In the genomic region with DNA sequence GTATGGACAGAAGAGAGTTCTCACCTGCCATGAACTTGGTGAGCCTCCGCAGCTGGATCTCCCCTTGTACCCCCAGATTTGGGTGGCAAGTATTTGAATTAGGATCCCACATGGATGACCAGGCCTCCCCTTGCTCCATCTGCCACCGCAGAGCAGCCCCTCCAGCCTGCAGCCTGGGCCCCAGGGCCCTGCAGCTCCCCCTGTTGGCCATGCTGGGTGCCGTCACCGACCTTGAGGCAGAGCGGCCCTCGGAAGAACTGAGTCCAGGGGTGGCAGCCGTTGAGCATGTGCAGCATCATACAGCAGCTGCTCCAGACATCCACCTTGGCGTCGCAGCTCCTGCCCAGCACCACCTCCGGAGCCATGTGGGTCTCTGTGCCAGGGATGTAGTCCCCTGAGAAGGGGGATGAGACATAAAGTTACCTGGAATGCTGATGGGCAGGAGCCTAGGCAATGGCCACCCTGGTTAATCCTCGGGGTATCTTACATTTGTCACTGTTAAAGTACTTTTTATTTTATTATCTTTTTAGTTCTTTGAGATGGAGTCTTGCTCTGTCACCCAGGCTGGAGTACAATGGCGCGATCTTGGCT, we compare ENCODE assay signal across 8 cellular contexts. TPM values are rescaled to one million over a fixed set of nuclear protein-coding genes. Genes with fewer than 3 reads are reported as not detected.
DNase-seq lines count a peak whose midpoint lies in the region; ATAC-seq and TF ChIP-seq lines count a peak whose summit lies in the region.

No MANE protein-coding gene starts in this region.

- H3K9me3 ChIP-seq in esophagus squamous epithelium = no peaks in the 10 kb centered on the region

- TF ChIP-seq POLR2A in esophagus squamous epithelium (IDR thresholded peaks at IDR 0.05) = no peak

- no peak overlapping the region for H3K27ac Mint-ChIP-seq in HFFc6
- H3K27ac Mint-ChIP-seq in activated CD8-positive, alpha-beta T cell treated with anti-CD3 and anti-CD28 coated beads, Interleukin-2, amount 10 ng/mL, durations not matched to agents 7 days and 5 days = no peak overlapping the region

- POLR2A ChIA-PET in activated CD8-positive, alpha-beta T cell treated with anti-CD3 and anti-CD28 coated beads, Interleukin-2, amount 10 ng/mL, durations not matched to agents 7 days and 5 days (lab: Charles Lee) = interaction anchor here (1.3 to 1.4 kb wide), 2 partner anchors 25 to 52 kb away, joined by 4 to 5 read pairs; no protein-coding TSS in a partner anchor

- H3K27me3 Mint-ChIP-seq in HFFc6 (ENCODE audit: insufficient read depth) = peaks cover 2% of the 10 kb centered on the region
- no peaks in the 10 kb centered on the region for H3K27me3 Mint-ChIP-seq in activated CD8-positive, alpha-beta T cell treated with anti-CD3 and anti-CD28 coated beads, Interleukin-2, amount 10 ng/mL, durations not matched to agents 7 days and 5 days (ENCODE audit: low read depth)

- H3K27ac ChIP-seq in esophagus squamous epithelium = no peak overlapping the region

- TF ChIP-seq CTCF in AG09309 (IDR thresholded peaks at IDR 0.05; ENCODE audit: control insufficient read depth, insufficient read depth, low read depth, low read length, missing control alignments) (peak; percentile 69), HFFc6 (IDR thresholded peaks at IDR 0.05) (peak; percentile 80), esophagus squamous epithelium (IDR thresholded peaks at IDR 0.05) (peak in 5 of 6 experiments; percentile 19 to 55 (median 39))

- DNase-seq in AG09309 (ENCODE audit: low read depth) (no peak), HFFc6 (no peak), esophagus squamous epithelium (lab: John Stamatoyannopoulos, UW) (no peak), NCI-H1105 treated with DMSO at 0.1 percent for 48 hours (lab: John Stamatoyannopoulos, UW) (no peak), AG08395 (ENCODE audit: low spot score) (no peak)
- DNase-seq in activated CD8-positive, alpha-beta T cell treated with anti-CD3 and anti-CD28 coated beads, Interleukin-2, amount 10 ng/mL, durations not matched to agents 7 days and 5 days = peak; percentile 67
- DNase-seq in stimulated activated CD4-positive, alpha-beta T cell treated with anti-CD3 and anti-CD28 coated beads, Interleukin-4, amount 100 ng/mL, for 24 hours = peak; percentile 60

- 78 to 79% methylated on average over 7 to 8 of the region's 13 CpGs for WGBS in esophagus squamous epithelium, 2 donors

- peaks cover 20% of the 10 kb centered on the region for H3K4me1 Mint-ChIP-seq in HFFc6 (ENCODE audit: low read depth)
- peaks cover 2% of the 10 kb centered on the region for H3K4me1 Mint-ChIP-seq in activated CD8-positive, alpha-beta T cell treated with anti-CD3 and anti-CD28 coated beads, Interleukin-2, amount 10 ng/mL, durations not matched to agents 7 days and 5 days (ENCODE audit: low read depth)

- H3K4me3 ChIP-seq in AG09309 (ENCODE audit: control insufficient read depth, low read depth, low read length) (no peak overlapping the region), esophagus squamous epithelium (no peak overlapping the region)

- H3K36me3 Mint-ChIP-seq in HFFc6 (ENCODE audit: low read depth) = peaks cover 17% of the 10 kb centered on the region
- peaks cover 55% of the 10 kb centered on the region for H3K36me3 Mint-ChIP-seq in activated CD8-positive, alpha-beta T cell treated with anti-CD3 and anti-CD28 coated beads, Interleukin-2, amount 10 ng/mL, durations not matched to agents 7 days and 5 days (ENCODE audit: low read depth)

- peaks cover 58 to 96% (median 71%) of the 10 kb centered on the region in 3 donors for H3K36me3 ChIP-seq in esophagus squamous epithelium

- no peak overlapping the region for H3K4me3 Mint-ChIP-seq in HFFc6
- no peak overlapping the region for H3K4me3 Mint-ChIP-seq in activated CD8-positive, alpha-beta T cell treated with anti-CD3 and anti-CD28 coated beads, Interleukin-2, amount 10 ng/mL, durations not matched to agents 7 days and 5 days

- no peaks in the 10 kb centered on the region for H3K27me3 ChIP-seq in esophagus squamous epithelium

- CTCF ChIA-PET in activated CD8-positive, alpha-beta T cell treated with anti-CD3 and anti-CD28 coated beads, Interleukin-2, amount 10 ng/mL, durations not matched to agents 7 days and 5 days (lab: Charles Lee) = interaction anchor here (0.6 to 4.4 kb wide), 17 partner anchors 12 to 130 kb away, joined by 3 to 47 read pairs (median 4); a partner anchor contains a TSS

- intact Hi-C loops in esophagus squamous epithelium (cut with DNase I) = loop anchor here (5.0 kb wide), 1 partner anchor 49 kb away; a partner anchor contains a TSS

- peaks cover 0 to 7% (median 0%) of the 10 kb centered on the region in 3 donors for H3K4me1 ChIP-seq in esophagus squamous epithelium

- peak; percentile 64 for ATAC-seq in activated CD8-positive, alpha-beta T cell treated with anti-CD3 and anti-CD28 coated beads, Interleukin-2, amount 10 ng/mL, durations not matched to agents 7 days and 5 days
- no peak for ATAC-seq in GM21447 (IDR thresholded peaks at IDR 0.05; ENCODE audit: unreplicated experiment)

- H3K9me3 Mint-ChIP-seq in HFFc6 = no peaks in the 10 kb centered on the region
- H3K9me3 Mint-ChIP-seq in activated CD8-positive, alpha-beta T cell treated with anti-CD3 and anti-CD28 coated beads, Interleukin-2, amount 10 ng/mL, durations not matched to agents 7 days and 5 days (ENCODE audit: insufficient read depth) = no peaks in the 10 kb centered on the region

RNA-seq across cellular contexts. Expression of a gene that starts 9.0 kb away (rescaled TPM):
- total RNA-seq in HFFc6 (2021; fragmentation: NEBNext Ultra II Directional; extraction: Animal tissue kit (Norgen Biotek cat#: 25700)) = under 1 TPM in 1 of 6 experiments, not detected in 5; 0.11 TPM
- total RNA-seq in activated CD8-positive, alpha-beta T cell treated with anti-CD3 and anti-CD28 coated beads, Interleukin-2, amount 10 ng/mL, durations not matched to agents 7 days and 5 days = under 1 TPM; 0.52 to 0.55 TPM
- not detected for total RNA-seq in esophagus squamous epithelium

RNA-seq across cellular contexts. Expression of a gene that starts 45.9 kb away (rescaled TPM):
- 1 to 10 TPM; 5.6 to 8.8 (median 6.6) TPM for total RNA-seq in HFFc6 (2021; fragmentation: NEBNext Ultra II Directional; extraction: Animal tissue kit (Norgen Biotek cat#: 25700))
- 10 to 100 TPM; 17.5 to 23.8 TPM for total RNA-seq in activated CD8-positive, alpha-beta T cell treated with anti-CD3 and anti-CD28 coated beads, Interleukin-2, amount 10 ng/mL, durations not matched to agents 7 days and 5 days
- 10 to 100 TPM in 1 of 4 donors, 1 to 10 TPM in 3; 3.7 to 14.7 (median 6.7) TPM for total RNA-seq in esophagus squamous epithelium

RNA-seq across cellular contexts. Expression of a gene that starts 49.2 kb away (rescaled TPM):
- total RNA-seq in HFFc6 (2021; fragmentation: NEBNext Ultra II Directional; extraction: Animal tissue kit (Norgen Biotek cat#: 25700)) = 1 to 10 TPM; 1.6 to 8.0 (median 6.0) TPM
- total RNA-seq in activated CD8-positive, alpha-beta T cell treated with anti-CD3 and anti-CD28 coated beads, Interleukin-2, amount 10 ng/mL, durations not matched to agents 7 days and 5 days = 100 to 1,000 TPM; 375 to 395 TPM
- total RNA-seq in esophagus squamous epithelium = 10 to 100 TPM in 2 of 4 donors, 1 to 10 TPM in 2; 3.5 to 16.8 (median 6.9) TPM

Comparison
In these comparisons a context has a peak if more than half of its experiments do, and no peak if none do; other contexts are left out.
1. DNase-seq: peak in activated CD8-positive, alpha-beta T cell treated with anti-CD3 and anti-CD28 coated beads, Interleukin-2, amount 10 ng/mL, durations not matched to agents 7 days and 5 days (single experiment) and stimulated activated CD4-positive, alpha-beta T cell treated with anti-CD3 and anti-CD28 coated beads, Interleukin-4, amount 100 ng/mL, for 24 hours (single experiment); none in AG09309 (single experiment), HFFc6 (single experiment), esophagus squamous epithelium (single experiment), NCI-H1105 treated with DMSO at 0.1 percent for 48 hours (single experiment) and AG08395 (single experiment).
2. RNA of a gene that starts 49.2 kb away (total RNA-seq): 375 to 395 TPM in activated CD8-positive, alpha-beta T cell treated with anti-CD3 and anti-CD28 coated beads, Interleukin-2, amount 10 ng/mL, durations not matched to agents 7 days and 5 days; 3.5 to 16.8 TPM in esophagus squamous epithelium and 1.6 to 8.0 TPM in HFFc6; every median in the first group is over 10 times any median in the second.
3. Peak in every context shown above with its lines, with median percentiles within 50 percentile points of each other: CTCF ChIP-seq.